8 cellular contexts compared by ENCODE assay signal in the genomic region with DNA sequence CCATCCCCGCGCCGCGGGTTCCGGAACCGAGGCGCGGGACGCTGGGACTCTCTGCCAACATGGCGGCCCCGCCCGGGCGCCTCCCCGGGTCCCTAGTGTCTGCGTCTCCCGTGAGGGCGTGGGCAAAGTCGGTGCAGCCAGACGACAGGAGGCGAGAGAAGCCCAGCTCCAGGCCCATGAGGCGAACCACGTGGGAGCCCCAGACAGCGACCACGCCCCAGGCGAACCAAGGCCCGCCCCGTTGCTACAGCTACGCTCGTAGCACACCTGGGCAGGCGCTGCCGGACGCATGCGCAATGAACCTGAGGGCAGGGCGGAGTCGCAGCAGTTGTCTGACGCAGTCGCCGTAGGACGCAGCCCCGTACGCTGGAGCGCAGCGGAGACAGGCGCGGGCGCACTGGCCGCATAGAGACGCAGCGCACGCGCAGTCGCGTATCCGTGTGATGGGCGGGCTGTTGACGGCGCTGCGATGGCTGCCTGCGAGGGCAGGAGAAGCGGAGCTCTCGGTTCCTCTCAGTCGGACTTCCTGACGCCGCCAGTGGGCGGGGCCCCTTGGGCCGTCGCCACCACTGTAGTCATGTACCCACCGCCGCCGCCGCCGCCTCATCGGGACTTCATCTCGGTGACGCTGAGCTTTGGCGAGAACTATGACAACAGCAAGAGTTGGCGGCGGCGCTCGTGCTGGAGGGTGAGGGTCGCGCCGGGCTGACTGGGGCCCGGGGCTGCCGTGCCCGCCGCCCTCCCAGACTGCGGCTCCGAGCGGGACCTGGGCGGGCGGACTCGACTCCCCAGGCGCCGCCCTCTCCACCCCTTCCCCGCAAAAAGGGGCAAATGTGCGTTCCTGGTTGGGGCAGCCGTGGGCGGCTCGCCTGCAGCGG. TPM values are rescaled to one million over a fixed set of nuclear protein-coding genes. Genes with fewer than 3 reads are reported as not detected.
A peak's percentile ranks its signal among the peaks of the same experiment; 100 is the strongest.
DNase-seq lines count a peak whose midpoint lies in the region; ATAC-seq and TF ChIP-seq lines count a peak whose summit lies in the region.

Gene MAN1B1, plus strand, starts transcription at position 455 of the 878 bp plus-strand sequence. Its CDS starts 15 bp downstream, at position 470.

- DNase-seq in GM10248 (ENCODE audit: extremely low spot score) = peak; percentile 98
- DNase-seq in NCI-H1105 (lab: John Stamatoyannopoulos, UW) = peak; percentile 98
- DNase-seq in SKM-1 treated with dmso at 0.1 percent for 144 hours (lab: John Stamatoyannopoulos, UW; ENCODE audit: unreplicated experiment) = peak; percentile 97
- peak; percentile 100 for DNase-seq in glomerular visceral epithelial cell (ENCODE audit: extremely low spot score)
- DNase-seq in omental fat pad (ENCODE audit: low spot score) = peak; percentile 94
- peak; percentile 99 for DNase-seq in testis

- peak within 1 kb of the TSS; percentile 95 for H3K4me3 Mint-ChIP-seq in activated naive CD8-positive, alpha-beta T cell

- no peaks in the 10 kb centered on the region for H3K27me3 ChIP-seq in testis

- H3K27ac ChIP-seq in testis = peak within 1 kb of the TSS; percentile 78 to 94

- no peaks in the 10 kb centered on the region for H3K36me3 Mint-ChIP-seq in activated naive CD8-positive, alpha-beta T cell

- H3K27ac Mint-ChIP-seq in activated naive CD8-positive, alpha-beta T cell = peak within 1 kb of the TSS; percentile 98

- H3K36me3 ChIP-seq in testis (ENCODE audit: low read depth, missing control alignments) = no peaks in the 10 kb centered on the region

- no peaks in the 10 kb centered on the region for H3K9me3 ChIP-seq in testis

- no peaks in the 10 kb centered on the region for H3K27me3 Mint-ChIP-seq in activated naive CD8-positive, alpha-beta T cell

- POLR2A ChIA-PET in GM10248 (lab: Yijun Ruan, JAX) = interaction anchor here (0.7 to 1.8 kb wide), 10 partner anchors 9 to 289 kb away, joined by 3 to 15 read pairs (median 4); partner anchors contain the start of genes SAPCD2 and TUBB4B

- H3K4me1 ChIP-seq in testis = peaks cover 17% of the 10 kb centered on the region

- peak within 1 kb of the TSS; percentile 86 to 89 for H3K4me3 ChIP-seq in testis

- intact Hi-C loops in testis (cut with DNase I; ENCODE audit: low total_unique reads) = no loop called here

- peak; percentile 17 for TF ChIP-seq POLR2A in testis (IDR thresholded peaks at IDR 0.05)

- WGBS in testis, 2 donors = 0 to 8% methylated on average over 4 to 65 of the region's 101 CpGs

- peaks cover 37% of the 10 kb centered on the region for H3K4me1 Mint-ChIP-seq in activated naive CD8-positive, alpha-beta T cell (ENCODE audit: low read depth)

- TF ChIP-seq CTCF in GM10248 (IDR thresholded peaks at IDR 0.05; ENCODE audit: control extremely low read depth, extremely low read depth, low read depth, missing control alignments) (no peak), omental fat pad (IDR thresholded peaks at IDR 0.05) (no peak), testis (IDR thresholded peaks at IDR 0.05) (peak in 2 of 3 experiments; percentile 2)

- no peaks in the 10 kb centered on the region for H3K9me3 Mint-ChIP-seq in activated naive CD8-positive, alpha-beta T cell (ENCODE audit: low read depth)

- CTCF ChIA-PET in GM10248 (lab: Yijun Ruan, JAX) = interaction anchor here (0.9 to 2.9 kb wide), 17 partner anchors 9 to 293 kb away, joined by 3 to 27 read pairs (median 4); partner anchors contain the start of genes AJM1, CYSRT1, FBXW5 and NPDC1

- ATAC-seq in HG02623 (IDR thresholded peaks at IDR 0.05; ENCODE audit: unreplicated experiment) = peak; percentile 83
- peak; percentile 93 for ATAC-seq in omental fat pad (ENCODE audit: low FRiP score)

RNA-seq across cellular contexts. Expression of gene MAN1B1, which starts in this region (rescaled TPM):
- 10 to 100 TPM; 30.2 to 39.9 (median 33.9) TPM for total RNA-seq in omental fat pad
- 100 to 1,000 TPM; 122 to 124 TPM for total RNA-seq in testis
- polyA plus RNA-seq in testis (ENCODE audit: insufficient read depth, low read depth, low replicate concordance) = 62.2 TPM

Comparison
In these comparisons a context has a peak if more than half of its experiments do, and no peak if none do; other contexts are left out.
1. Peak in every context shown above with its lines: DNase-seq, ATAC-seq, H3K4me3 ChIP-seq and H3K27ac ChIP-seq.
2. CTCF ChIP-seq: peak in testis (2 of 3); none in GM10248 (single experiment) and omental fat pad (0 of 3).